In the genomic region with DNA sequence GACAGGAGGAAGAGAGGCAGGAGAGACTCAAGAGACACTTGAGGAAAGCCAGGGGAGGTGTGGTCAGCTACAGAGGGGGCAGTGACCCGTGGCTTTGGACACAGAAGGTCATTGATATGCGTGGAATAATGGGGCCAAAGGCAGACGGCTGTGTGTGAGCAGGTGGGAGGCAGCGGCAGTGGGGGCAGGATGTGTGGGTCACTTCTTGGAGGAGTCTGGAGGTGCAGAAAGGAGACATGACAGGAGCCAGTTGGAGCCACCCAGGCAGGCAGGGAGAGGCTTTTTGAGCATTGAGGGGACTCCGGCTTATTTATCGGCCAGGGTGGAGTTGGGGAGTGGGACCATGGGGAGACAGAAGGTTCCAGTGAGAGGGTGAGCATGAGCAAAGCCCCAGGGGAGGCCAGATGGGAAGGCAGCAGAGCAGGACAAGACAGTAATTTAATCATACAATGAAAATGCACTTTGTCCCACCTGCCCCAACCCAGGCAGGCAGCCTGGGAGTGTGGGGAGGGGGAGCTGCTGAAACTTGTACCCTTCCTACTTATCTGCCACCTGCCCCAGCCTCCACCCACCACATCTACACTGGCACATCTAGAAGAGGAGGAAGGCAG, we compare ENCODE assay signal across 19 cellular contexts. TPM values are rescaled to one million over a fixed set of nuclear protein-coding genes. Genes with fewer than 3 reads are reported as not detected.
DNase-seq lines count a peak whose midpoint lies in the region; ATAC-seq and TF ChIP-seq lines count a peak whose summit lies in the region.
"Had no signal": no experiment of that assay in that cellular context is flagged by ENCODE, and none has a peak within 500 bp of the region (broad histone marks: within the 10 kb centered on the region; RNA-seq: fewer than 3 reads in every experiment).

No MANE protein-coding gene starts in this region.

- H3K4me3 ChIP-seq in BLaER1 (peak overlapping the region; percentile 18; the same call in 1 of the 2 replicates), coronary artery (peak overlapping the region; percentile 72), psoas muscle (peak overlapping the region; percentile 69)
- H3K4me3 ChIP-seq: SJCRH30 had no signal

- H3K4me2 ChIP-seq in BLaER1, result peak overlapping the region; percentile 92

- H3K36me3 ChIP-seq in BLaER1 (no peaks in the 10 kb centered on the region), psoas muscle (ENCODE audit: insufficient read depth in 1 of 2, low read depth in 1 of 2) (peaks cover 0 to 3% of the 10 kb centered on the region in 2 donors)
- H3K36me3 ChIP-seq: SJCRH30 had no signal

- H4K20me1 ChIP-seq in BLaER1, result no peaks in the 10 kb centered on the region

- CTCF ChIA-PET in CD4-positive, alpha-beta T cell (lab: Charles Lee), result no interaction called here

- H3K27me3 Mint-ChIP-seq in CD4-positive, alpha-beta T cell, result no peaks in the 10 kb centered on the region
- H3K27me3 Mint-ChIP-seq: activated T-helper 17 cell treated with anti-CD3 and anti-CD28 coated beads, Interleukin-2, amount 50 U/mL, for 72 hours; stimulated activated naive CD8-positive, alpha-beta T cell treated with anti-CD3 and anti-CD28 coated beads, Interleukin-15, Interleukin-2, amounts not matched to agents 100 ng/mL and 50 ng/mL, for 24 hours had no signal

- H3K27ac ChIP-seq in BLaER1 (peak overlapping the region; percentile 62), coronary artery (peak overlapping the region; percentile 95 to 98), psoas muscle (peak overlapping the region; percentile 92)
- no peak overlapping the region for H3K27ac ChIP-seq in CD4-positive, alpha-beta T cell (ENCODE audit: low read depth, low read length)
- H3K27ac ChIP-seq: SJCRH30 had no signal

- DNase-seq in NAMALWA (ENCODE audit: low spot score), result peak; percentile 51
- no peak for DNase-seq in coronary artery (ENCODE audit: low spot score)
- no peak for DNase-seq in psoas muscle
- no peak for DNase-seq in left lobe of liver (ENCODE audit: low spot score)
- no peak for DNase-seq in CD4-positive, alpha-beta T cell
- no peak for DNase-seq in NCI-H128 (lab: John Stamatoyannopoulos, UW; ENCODE audit: unreplicated experiment)
- DNase-seq: activated CD4-positive, alpha-beta memory T cell treated with anti-CD3 and anti-CD28 coated beads, Interleukin-2, amount 10 ng/mL, durations not matched to agents 7 days and 5 days; KBM-7; NCI-H1436 treated with DMSO at 0.1 percent for 48 hours; NK-92 treated with Interleukin-12 subunit alpha and Interleukin-12 subunit beta, amount 100 ng/mL, for 24 hours; occipital lobe had no signal

- H3K27me3 ChIP-seq in BLaER1 (no peaks in the 10 kb centered on the region), psoas muscle (ENCODE audit: insufficient read depth in 3 of 3, low read length in 2 of 3) (no peaks in the 10 kb centered on the region)
- no peaks in the 10 kb centered on the region for H3K27me3 ChIP-seq in CD4-positive, alpha-beta T cell (ENCODE audit: control insufficient read depth, insufficient read depth, low read length)
- H3K27me3 ChIP-seq: SJCRH30 had no signal

- ATAC-seq in psoas muscle, result no peak
- ATAC-seq in left lobe of liver, result no peak
- ATAC-seq in CD4-positive, alpha-beta T cell (ENCODE audit: poor library complexity), result no peak
- ATAC-seq in HG03159 (IDR thresholded peaks at IDR 0.05; ENCODE audit: unreplicated experiment), result no peak
- ATAC-seq: activated T-helper 17 cell treated with anti-CD3 and anti-CD28 coated beads, Interleukin-2, amount 50 U/mL, for 72 hours had no signal

- no peaks in the 10 kb centered on the region for H3K36me3 Mint-ChIP-seq in CD4-positive, alpha-beta T cell (ENCODE audit: low read depth)

- H3K9me3 ChIP-seq in BLaER1, result no peaks in the 10 kb centered on the region
- no peaks in the 10 kb centered on the region for H3K9me3 ChIP-seq in psoas muscle
- H3K9me3 ChIP-seq in CD4-positive, alpha-beta T cell (ENCODE audit: control insufficient read depth, low read length), result no peaks in the 10 kb centered on the region
- H3K9me3 ChIP-seq: SJCRH30 had no signal

- peak overlapping the region; percentile 49 for H3K9ac ChIP-seq in BLaER1

- POLR2A ChIA-PET in CD4-positive, alpha-beta T cell (lab: Charles Lee), result no interaction called here

- no peak for TF ChIP-seq CTCF in coronary artery (IDR thresholded peaks at IDR 0.05)
- no peak for TF ChIP-seq CTCF in psoas muscle (IDR thresholded peaks at IDR 0.05)
- no peak for TF ChIP-seq CTCF in CD4-positive, alpha-beta T cell (IDR thresholded peaks at IDR 0.05)

- H3K9me3 Mint-ChIP-seq in CD4-positive, alpha-beta T cell, result no peaks in the 10 kb centered on the region
- H3K9me3 Mint-ChIP-seq: activated CD4-positive, alpha-beta memory T cell treated with anti-CD3 and anti-CD28 coated beads, Interleukin-2, amount 10 ng/mL, durations not matched to agents 7 days and 5 days; activated T-helper 17 cell treated with anti-CD3 and anti-CD28 coated beads, Interleukin-2, amount 50 U/mL, for 72 hours; stimulated activated naive CD8-positive, alpha-beta T cell treated with anti-CD3 and anti-CD28 coated beads, Interleukin-15, Interleukin-2, amounts not matched to agents 100 ng/mL and 50 ng/mL, for 24 hours had no signal

- WGBS in psoas muscle, 3 donors, result 23 to 26% (median 24%) methylated on average over 6 of the region's 6 CpGs

- no peaks in the 10 kb centered on the region for H3K4me1 Mint-ChIP-seq in CD4-positive, alpha-beta T cell (ENCODE audit: low read depth)
- H3K4me1 Mint-ChIP-seq: activated CD4-positive, alpha-beta memory T cell treated with anti-CD3 and anti-CD28 coated beads, Interleukin-2, amount 10 ng/mL, durations not matched to agents 7 days and 5 days; activated T-helper 17 cell treated with anti-CD3 and anti-CD28 coated beads, Interleukin-2, amount 50 U/mL, for 72 hours had no signal

- intact Hi-C loops in psoas muscle (cut with DNase I), result no loop called here
- intact Hi-C loops in CD4-positive, alpha-beta T cell (cut with DNase I, micrococcal nuclease), result no loop called here

- H3K27ac Mint-ChIP-seq in CD4-positive, alpha-beta T cell, result no peak overlapping the region
- H3K27ac Mint-ChIP-seq: activated CD4-positive, alpha-beta memory T cell treated with anti-CD3 and anti-CD28 coated beads, Interleukin-2, amount 10 ng/mL, durations not matched to agents 7 days and 5 days; activated T-helper 17 cell treated with anti-CD3 and anti-CD28 coated beads, Interleukin-2, amount 50 U/mL, for 72 hours; stimulated activated naive CD8-positive, alpha-beta T cell treated with anti-CD3 and anti-CD28 coated beads, Interleukin-15, Interleukin-2, amounts not matched to agents 100 ng/mL and 50 ng/mL, for 24 hours had no signal

- H3K4me1 ChIP-seq in BLaER1 (peaks cover 91% of the 10 kb centered on the region), psoas muscle (peaks cover 69% of the 10 kb centered on the region)

- H3K4me3 Mint-ChIP-seq in CD4-positive, alpha-beta T cell, result no peak overlapping the region
- H3K4me3 Mint-ChIP-seq: activated CD4-positive, alpha-beta memory T cell treated with anti-CD3 and anti-CD28 coated beads, Interleukin-2, amount 10 ng/mL, durations not matched to agents 7 days and 5 days; activated T-helper 17 cell treated with anti-CD3 and anti-CD28 coated beads, Interleukin-2, amount 50 U/mL, for 72 hours; stimulated activated naive CD8-positive, alpha-beta T cell treated with anti-CD3 and anti-CD28 coated beads, Interleukin-15, Interleukin-2, amounts not matched to agents 100 ng/mL and 50 ng/mL, for 24 hours had no signal

RNA-seq across cellular contexts. Expression of a gene that starts 5.0 kb away (rescaled TPM):
- total RNA-seq in psoas muscle (1,000 to 10,000 TPM in 1 of 4 donors, 100 to 1,000 TPM in 3; 615 to 2,187 (median 685) TPM), left lobe of liver (0.20 TPM)
- 100 to 1,000 TPM; 108 to 518 (median 274) TPM for polyA plus RNA-seq in psoas muscle
- under 1 TPM; 0.05 to 0.08 TPM for total RNA-seq in CD4-positive, alpha-beta T cell
- total RNA-seq: dermis microvascular lymphatic vessel endothelial cell, lung microvascular endothelial cell had no signal

RNA-seq across cellular contexts. Expression of a gene that starts 19.0 kb away (rescaled TPM):
- total RNA-seq in psoas muscle (under 1 TPM; 0.12 to 0.49 (median 0.32) TPM), left lobe of liver (not detected)
- under 1 TPM; 0.14 to 0.23 (median 0.23) TPM for polyA plus RNA-seq in psoas muscle
- not detected for total RNA-seq in CD4-positive, alpha-beta T cell
- total RNA-seq: activated CD4-positive, alpha-beta memory T cell treated with anti-CD3 and anti-CD28 coated beads, Interleukin-2, amount 10 ng/mL, durations not matched to agents 7 days and 5 days; activated T-helper 17 cell treated with anti-CD3 and anti-CD28 coated beads, Interleukin-2, amount 50 U/mL, for 72 hours; dermis microvascular lymphatic vessel endothelial cell; H7; lung microvascular endothelial cell; occipital lobe; SJCRH30 had no signal

Comparison
In these comparisons a context has a peak if more than half of its experiments do, and no peak if none do; other contexts are left out.
1. H3K4me3 ChIP-seq: peak in every context shown above with its lines; median percentile 72 in coronary artery; 69 in psoas muscle; 18 in BLaER1.
2. RNA of a gene that starts 5.0 kb away (total RNA-seq): 615 to 2,187 TPM in psoas muscle; 0.20 TPM in left lobe of liver (single experiment) and 0.05 to 0.08 TPM in CD4-positive, alpha-beta T cell; every median in the first group is over 100 times any median in the second.